8 cellular contexts compared by ENCODE assay signal in genomic region chr11:59550368-59550841, GRCh38. TPM values are rescaled to one million over a fixed set of nuclear protein-coding genes. Genes with fewer than 3 reads are reported as not detected.
DNase-seq lines count a peak whose midpoint lies in the region; ATAC-seq and TF ChIP-seq lines count a peak whose summit lies in the region.

No MANE protein-coding gene starts in this region.

- ATAC-seq in RWPE2 (ENCODE audit: low read depth): peak; percentile 92

- peak overlapping the region; percentile 91 for H3K27ac Mint-ChIP-seq in neural crest cell (ENCODE audit: unreplicated experiment)

- TF ChIP-seq POLR2A in stomach (IDR thresholded peaks at IDR 0.05): no peak

- DNase-seq in EH (ENCODE audit: low read depth) (peak; percentile 94), GOT3 (lab: John Stamatoyannopoulos, UW) (peak; percentile 82), LHCN-M2 (ENCODE audit: low read depth) (peak; percentile 94), RWPE2 (ENCODE audit: low spot score) (peak; percentile 90), foreskin fibroblast (peak; percentile 91 to 96), neural crest cell (ENCODE audit: low read depth, low spot score) (peak; percentile 84), stomach (peak; percentile 79)
- DNase-seq in activated T-helper 9 cell treated with anti-CD3 and anti-CD28 coated beads, Interleukin-2, amount 50 U/mL, for 16 hours (ENCODE audit: low read depth): peak; percentile 81

- H3K4me3 Mint-ChIP-seq in neural crest cell: peak overlapping the region; percentile 94

- H3K9me3 ChIP-seq in RWPE2 (ENCODE audit: severe bottlenecking) (no peaks in the 10 kb centered on the region), stomach (no peaks in the 10 kb centered on the region)

- H3K36me3 ChIP-seq in RWPE2 (ENCODE audit: low read depth): no peaks in the 10 kb centered on the region
- no peaks in the 10 kb centered on the region for H3K36me3 ChIP-seq in stomach

- H3K36me3 Mint-ChIP-seq in neural crest cell (ENCODE audit: low read depth): peaks cover 5% of the 10 kb centered on the region

- TF ChIP-seq CTCF in RWPE2 (IDR thresholded peaks at IDR 0.05; ENCODE audit: poor library complexity, severe bottlenecking) (peak; percentile 50), foreskin fibroblast (IDR thresholded peaks at IDR 0.05; ENCODE audit: low read depth, low read length) (peak; percentile 41), neural crest cell (conservative IDR thresholded peaks at IDR 0.05) (peak; percentile 63), stomach (IDR thresholded peaks at IDR 0.05) (peak in 5 of 7 experiments; percentile 26 to 49 (median 34))

- H3K27ac ChIP-seq in RWPE2 (ENCODE audit: poor library complexity, severe bottlenecking) (peak overlapping the region; percentile 86), stomach (peak overlapping the region; percentile 63 to 86 (median 83))

- WGBS in stomach, 5 donors: 0 to 1% (median 0%) methylated on average over 25 to 31 of the region's 31 CpGs

- TF ChIP-seq EP300 in stomach (IDR thresholded peaks at IDR 0.05): no peak

- peaks cover 29% of the 10 kb centered on the region for H3K27me3 Mint-ChIP-seq in neural crest cell (ENCODE audit: low read depth)

- intact Hi-C loops in stomach (cut with DNase I; ENCODE audit: low total_unique reads): no loop called here

- H3K4me3 ChIP-seq in RWPE2 (ENCODE audit: severe bottlenecking) (peak overlapping the region; percentile 41), foreskin fibroblast (ENCODE audit: low read depth in 1 of 2, low read length in 2 of 2) (peak overlapping the region; percentile 61 to 76), stomach (peak overlapping the region; percentile 49 to 54 (median 54))

- no peaks in the 10 kb centered on the region for H3K9me3 Mint-ChIP-seq in neural crest cell

- peaks cover 35% of the 10 kb centered on the region for H3K4me1 Mint-ChIP-seq in neural crest cell

- H3K4me1 ChIP-seq in RWPE2 (ENCODE audit: insufficient read depth, poor library complexity, severe bottlenecking) (peaks cover 23% of the 10 kb centered on the region), stomach (peaks cover 0 to 27% (median 10%) of the 10 kb centered on the region in 4 donors)

- no peaks in the 10 kb centered on the region for H3K27me3 ChIP-seq in RWPE2 (ENCODE audit: insufficient read depth, poor library complexity, severe bottlenecking)
- no peaks in the 10 kb centered on the region for H3K27me3 ChIP-seq in stomach

RNA-seq across cellular contexts. Expression of gene OR4D9, which starts 39.1 kb away (rescaled TPM):
- total RNA-seq in LHCN-M2 (2014; rRNA removed): not detected in 2 replicates
- polyA plus RNA-seq in LHCN-M2 (2012): not detected
- not detected in 2 replicates for total RNA-seq in neural crest cell
- total RNA-seq in stomach: under 1 TPM in 1 of 5 donors, not detected in 4; under 0.01 TPM
- polyA plus RNA-seq in stomach: not detected

RNA-seq across cellular contexts. Expression of gene OR4D11, which starts 47.0 kb away (rescaled TPM):
- not detected in 2 replicates for total RNA-seq in LHCN-M2 (2014; rRNA removed)
- polyA plus RNA-seq in LHCN-M2 (2012): not detected
- not detected in 2 replicates for total RNA-seq in neural crest cell
- not detected for total RNA-seq in stomach
- polyA plus RNA-seq in stomach: not detected

Comparison
In these comparisons a context has a peak if more than half of its experiments do, and no peak if none do; other contexts are left out.
1. Peak in every context shown above with its lines: DNase-seq, ATAC-seq, H3K4me3 ChIP-seq and H3K27ac ChIP-seq.